10 cellular contexts compared by ENCODE assay signal in genomic region chr18:48781990-48782368, GRCh38.
DNase-seq lines count a peak whose midpoint lies in the region; ATAC-seq, FAIRE-seq and TF ChIP-seq lines count a peak whose summit lies in the region.
"Had no signal": no experiment of that assay in that cellular context is flagged by ENCODE, and none has a peak within 500 bp of the region (broad histone marks: within the 10 kb centered on the region; RNA-seq: fewer than 3 reads in every experiment).

No MANE protein-coding gene starts in this region.

- TF ChIP-seq EP300 in HepG2 (IDR thresholded peaks at IDR 0.05; ENCODE audit: low read depth in 2 of 2, low read length in 2 of 2) (no peak), HepG2 (CRISPR knock-in tag; IDR thresholded peaks at IDR 0.05; ENCODE audit: borderline replicate concordance) (no peak), sigmoid colon (IDR thresholded peaks at IDR 0.05) (no peak)

- no peaks in the 10 kb centered on the region for H3K79me2 ChIP-seq in HepG2 (ENCODE audit: insufficient read depth, low read length)

- H3K4me3 ChIP-seq in heart left ventricle: peak overlapping the region in 10 of 12 donors; percentile 2 to 32 (median 18)
- peak overlapping the region; percentile 45 to 71 (median 46); a peak in 5 of 6 replicates for H3K4me3 ChIP-seq in HepG2 (replicated peaks in 1 of 3; ENCODE audit: insufficient read depth in 1 of 3, low read depth in 2 of 3, low read length in 3 of 3)
- H3K4me3 ChIP-seq in sigmoid colon: no peak overlapping the region

- ATAC-seq in heart left ventricle (peak in 1 of 4 donors; percentile 1), left cardiac atrium (no peak), HepG2 (peak; percentile 5)

- FAIRE-seq in HepG2 (lab: Jason Lieb, UNC): no peak
- FAIRE-seq: islet of Langerhans had no signal

- intact Hi-C loops in heart left ventricle (cut with DNase I) (loop anchor here in 8 of 10 donors (1.0 to 10.0 kb wide), 17 partner anchors 17 to 259 kb away; partner anchors contain the start of gene SMAD7 (in 1 of the 8)), left cardiac atrium (cut with DNase I) (loop anchor here in 1 of 2 donors (2.0 to 5.0 kb wide), 2 partner anchors 45 to 165 kb away; no protein-coding TSS in a partner anchor), HepG2 (cut with micrococcal nuclease; ENCODE audit: unreplicated experiment) (loop anchor here (1.0 to 10.0 kb wide), 4 partner anchors 107 to 260 kb away; no protein-coding TSS in a partner anchor), sigmoid colon (cut with DNase I) (loop anchor here (1.0 to 5.0 kb wide), 3 partner anchors 105 to 171 kb away; no protein-coding TSS in a partner anchor)

- TF ChIP-seq CTCF in heart left ventricle (IDR thresholded peaks at IDR 0.05) (no peak), HepG2 (CRISPR knock-in tag; IDR thresholded peaks at IDR 0.05) (no peak), sigmoid colon (IDR thresholded peaks at IDR 0.05) (no peak)

- CTCF ChIA-PET in HepG2 (lab: Yijun Ruan, JAX; ENCODE audit: low intra/inter-chr PET ratio, low total read pairs): no interaction called here

- H3K4me1 ChIP-seq in heart left ventricle (peaks cover 23 to 97% (median 65%) of the 10 kb centered on the region in 12 donors), HepG2 (ENCODE audit: insufficient read depth, low read length) (peaks cover 55% of the 10 kb centered on the region), sigmoid colon (peaks cover 0 to 76% (median 51%) of the 10 kb centered on the region in 4 donors)

- H3K27me3 ChIP-seq in heart left ventricle: no peaks in the 10 kb centered on the region
- H3K27me3 ChIP-seq in HepG2 (ENCODE audit: control insufficient read depth in 1 of 2, insufficient read depth in 2 of 2, low read length in 2 of 2): no peaks in the 10 kb centered on the region
- H3K27me3 ChIP-seq in sigmoid colon: no peaks in the 10 kb centered on the region

- no peak overlapping the region for H2AFZ ChIP-seq in HepG2 (ENCODE audit: low read length)

- POLR2A ChIA-PET in HepG2 (lab: Yijun Ruan, JAX): interaction anchor here (0.7 to 1.0 kb wide), 2 partner anchors 111 to 148 kb away, joined by 3 to 4 read pairs; no protein-coding TSS in a partner anchor

- no TSS peak for BruUV-seq in HepG2 (replicated peaks; lab: Mats Ljungman, UMichigan)

- H3K36me3 ChIP-seq in heart left ventricle (peaks cover 0 to 3% (median 0%) of the 10 kb centered on the region in 9 donors), HepG2 (replicated peaks in 1 of 2; ENCODE audit: control insufficient read depth in 1 of 2, insufficient read depth in 2 of 2, low read length in 2 of 2) (peaks cover 0 to 24% of the 10 kb centered on the region in 2 experiments; a peak in 3 of 5 replicates), sigmoid colon (peaks cover 0 to 5% (median 2%) of the 10 kb centered on the region in 4 donors)

- TF ChIP-seq POLR2A in heart left ventricle (IDR thresholded peaks at IDR 0.05) (no peak), HepG2 (IDR thresholded peaks at IDR 0.05; ENCODE audit: insufficient read depth in 1 of 2, low read depth in 2 of 2, low read length in 2 of 2) (no peak), sigmoid colon (IDR thresholded peaks at IDR 0.05) (no peak)

- in situ Hi-C loops in HepG2 (cut with HindIII; ENCODE audit: extremely low pct_ligation_motif_present, low pct_unique_long_range_greater_than_20kb): loop anchor here (5.0 kb wide), 2 partner anchors 85 to 115 kb away; no protein-coding TSS in a partner anchor

- TF ChIP-seq RAD21 in HepG2 (CRISPR knock-in tag; IDR thresholded peaks at IDR 0.05): no peak

- H3K9me3 ChIP-seq in heart left ventricle: no peaks in the 10 kb centered on the region
- H3K9me3 ChIP-seq in HepG2 (ENCODE audit: low read length): no peaks in the 10 kb centered on the region
- no peaks in the 10 kb centered on the region for H3K9me3 ChIP-seq in sigmoid colon

- peak overlapping the region; percentile 91 for H3K4me2 ChIP-seq in HepG2 (ENCODE audit: low read depth, low read length)

- H4K20me1 ChIP-seq in HepG2 (ENCODE audit: insufficient read depth, low read length): no peaks in the 10 kb centered on the region

- peak in 1 of 5 donors; percentile 32 for DNase-seq in heart left ventricle
- no peak for DNase-seq in left cardiac atrium
- DNase-seq in HepG2 (ENCODE audit: low spot score): peak; percentile 22
- no peak for DNase-seq in sigmoid colon
- no peak for DNase-seq in NCI-H187 treated with DMSO at 0.1 percent for 48 hours (lab: John Stamatoyannopoulos, UW)
- no peak for DNase-seq in NCI-H510A treated with DMSO at 0.1 percent for 48 hours (lab: John Stamatoyannopoulos, UW)
- DNase-seq in COR-L47 (lab: John Stamatoyannopoulos, UW): no peak
- DNase-seq in HK-2 (ENCODE audit: unreplicated experiment): no peak
- DNase-seq: T-helper 1 cell had no signal

- H3K27ac ChIP-seq in heart left ventricle (peak overlapping the region; percentile 86 to 99 (median 93)), HepG2 (ENCODE audit: extremely low read length, insufficient read depth, low read length) (peak overlapping the region; percentile 98), sigmoid colon (peak overlapping the region; percentile 74 to 91 (median 81))

- H3K9ac ChIP-seq in HepG2 (ENCODE audit: insufficient read depth, low read depth, low read length): peak overlapping the region; percentile 78

- 28 to 50% (median 39%) methylated on average over 2 of the region's 2 CpGs for WGBS in heart left ventricle, 4 donors
- 20% methylated on average over 1 of the region's 2 CpGs for WGBS in HepG2 (ENCODE audit: low lambda C conversion rate)
- WGBS in sigmoid colon, 2 donors: 59 to 64% methylated on average over 2 of the region's 2 CpGs

TF ChIP-seq in HepG2, 621 proteins besides CTCF, POLR2A, EP300 and RAD21 (continues in another document):
- TF ChIP-seq ZBTB38 (CRISPR knock-in tag; IDR thresholded peaks at IDR 0.05) (0 out of 2 replicates have a peak, but pooled peaks have one; percentile 13), MTA1 (CRISPR knock-in tag; IDR thresholded peaks at IDR 0.05; ENCODE audit: borderline replicate concordance) (no peak), SCMH1 (CRISPR knock-in tag; IDR thresholded peaks at IDR 0.05; ENCODE audit: borderline replicate concordance) (no peak), ZBED4 (CRISPR knock-in tag; IDR thresholded peaks at IDR 0.05; ENCODE audit: borderline replicate concordance) (peak; percentile 13; the same call in 1 of the 2 replicates), ZBTB26 (CRISPR knock-in tag; IDR thresholded peaks at IDR 0.05; ENCODE audit: borderline replicate concordance) (no peak), SYNCRIP (IDR thresholded peaks at IDR 0.05; ENCODE audit: insufficient read depth, low read depth, low read length) (no peak), HNF4G (IDR thresholded peaks at IDR 0.05; ENCODE audit: borderline replicate concordance, low read depth, low read length) (peak; percentile 28; the same call in 1 of the 2 replicates), HNF4G (CRISPR knock-in tag; IDR thresholded peaks at IDR 0.05; ENCODE audit: borderline replicate concordance, low read depth) (no peak), ZNF124 (CRISPR knock-in tag; IDR thresholded peaks at IDR 0.05) (no peak), FOXM1 (CRISPR knock-in tag; IDR thresholded peaks at IDR 0.05) (no peak), NCOR1 (IDR thresholded peaks at IDR 0.05; ENCODE audit: borderline replicate concordance, low read length) (no peak), HNRNPUL1 (IDR thresholded peaks at IDR 0.05; ENCODE audit: low read depth, low read length) (no peak), MBD4 (IDR thresholded peaks at IDR 0.05; ENCODE audit: borderline replicate concordance, low read length) (no peak), SP5 (CRISPR knock-in tag; IDR thresholded peaks at IDR 0.05; ENCODE audit: borderline replicate concordance, low read depth) (no peak), MEIS1 (CRISPR knock-in tag; IDR thresholded peaks at IDR 0.05; ENCODE audit: borderline replicate concordance) (no peak), HNF4A (CRISPR knock-in tag; IDR thresholded peaks at IDR 0.05) (peak; percentile 48; the same call in 1 of the 2 replicates), NRL (CRISPR knock-in tag; IDR thresholded peaks at IDR 0.05; ENCODE audit: borderline replicate concordance) (0 out of 2 replicates have a peak, but pooled peaks have one; percentile 21)

Comparison
In these comparisons a context has a peak if more than half of its experiments do, and no peak if none do; other contexts are left out.
1. H3K4me3 ChIP-seq: peak in heart left ventricle (10 of 12) and HepG2 (3 of 3); none in sigmoid colon (0 of 4).
2. Peak in every context shown above with its lines, with median percentiles within 50 percentile points of each other: H3K27ac ChIP-seq.